Comparison of ENCODE assay signal across 9 cellular contexts in genomic region chr10:103470755-103471653, GRCh38. TPM values are rescaled to one million over a fixed set of nuclear protein-coding genes. Genes with fewer than 3 reads are reported as not detected.
A peak's percentile ranks its signal among the peaks of the same experiment; 100 is the strongest.
DNase-seq lines count a peak whose midpoint lies in the region; ATAC-seq and TF ChIP-seq lines count a peak whose summit lies in the region.
"Had no signal": no experiment of that assay in that cellular context is flagged by ENCODE, and none has a peak within 500 bp of the region (broad histone marks: within the 10 kb centered on the region; RNA-seq: fewer than 3 reads in every experiment).

No MANE protein-coding gene starts in this region.

- H3K9me2 ChIP-seq in OCI-LY1 (ENCODE audit: low read depth, low read length), result no peaks in the 10 kb centered on the region

- H2AFZ ChIP-seq in OCI-LY1 (ENCODE audit: low read length), result no peak overlapping the region

- TF ChIP-seq CTCF in OCI-LY1 (IDR thresholded peaks at IDR 0.05; ENCODE audit: low read length), result no peak
- no peak for TF ChIP-seq CTCF in upper lobe of left lung (IDR thresholded peaks at IDR 0.05)

- H3K27ac Mint-ChIP-seq in activated T-cell treated with anti-CD3 and anti-CD28 coated beads, Interleukin-2, amount 50 U/mL, for 72 hours, result peak overlapping the region; percentile 34
- peak overlapping the region; percentile 64 for H3K27ac Mint-ChIP-seq in memory B cell

- no peaks in the 10 kb centered on the region for H3K36me3 ChIP-seq in OCI-LY1 (ENCODE audit: insufficient read depth, low read length)
- H3K36me3 ChIP-seq in upper lobe of left lung, result no peaks in the 10 kb centered on the region
- H3K36me3 ChIP-seq: neutrophil had no signal

- ATAC-seq in GM18867 (IDR thresholded peaks at IDR 0.05; ENCODE audit: unreplicated experiment) (peak; percentile 70), HG02885 (IDR thresholded peaks at IDR 0.05; ENCODE audit: poor library complexity, unreplicated experiment) (peak; percentile 79), memory B cell (ENCODE audit: low read depth) (peak; percentile 74), upper lobe of left lung (ENCODE audit: low FRiP score in 2 of 2) (peak; percentile 76 to 90)
- ATAC-seq in activated T-cell treated with anti-CD3 and anti-CD28 coated beads, Interleukin-2, amount 50 U/mL, for 72 hours (replicated peaks in 1 of 2), result peak; percentile 92

- no peaks in the 10 kb centered on the region for H4K20me1 ChIP-seq in OCI-LY1 (ENCODE audit: insufficient read depth, low read length)

- H3K79me2 ChIP-seq in OCI-LY1 (ENCODE audit: insufficient read depth, low read length), result no peaks in the 10 kb centered on the region

- DNase-seq in activated T-cell treated with anti-CD3 and anti-CD28 coated beads, Interleukin-2, amount 50 U/mL, for 72 hours, result peak; percentile 68 to 73
- peak; percentile 53 to 65 for DNase-seq in memory B cell (ENCODE audit: low spot score in 2 of 2)
- peak in 1 of 2 donors; percentile 65 for DNase-seq in upper lobe of left lung
- DNase-seq in NCI-H1436 treated with DMSO at 0.1 percent for 48 hours (lab: John Stamatoyannopoulos, UW), result no peak
- DNase-seq in ACHN, result no peak

- H3K36me3 Mint-ChIP-seq in activated T-cell treated with anti-CD3 and anti-CD28 coated beads, Interleukin-2, amount 50 U/mL, for 72 hours (ENCODE audit: insufficient read depth in 2 of 2), result no peaks in the 10 kb centered on the region
- no peaks in the 10 kb centered on the region for H3K36me3 Mint-ChIP-seq in memory B cell

- peaks cover 8% of the 10 kb centered on the region for H3K27me3 Mint-ChIP-seq in activated T-cell treated with anti-CD3 and anti-CD28 coated beads, Interleukin-2, amount 50 U/mL, for 72 hours (ENCODE audit: low read depth)
- no peaks in the 10 kb centered on the region for H3K27me3 Mint-ChIP-seq in memory B cell

- H3K27me3 ChIP-seq in OCI-LY1 (ENCODE audit: insufficient read depth, low read length), result no peaks in the 10 kb centered on the region
- no peaks in the 10 kb centered on the region for H3K27me3 ChIP-seq in upper lobe of left lung

- peak overlapping the region; percentile 55 for H3K4me2 ChIP-seq in OCI-LY1 (ENCODE audit: low read length)

- H3K9me3 Mint-ChIP-seq in activated T-cell treated with anti-CD3 and anti-CD28 coated beads, Interleukin-2, amount 50 U/mL, for 72 hours, result no peaks in the 10 kb centered on the region
- H3K9me3 Mint-ChIP-seq in memory B cell, result peaks cover 2% of the 10 kb centered on the region

- TF ChIP-seq POLR2A in upper lobe of left lung (IDR thresholded peaks at IDR 0.05), result peak in 1 of 4 donors; percentile 20

- no peaks in the 10 kb centered on the region for H3F3A ChIP-seq in OCI-LY1 (ENCODE audit: insufficient read depth, low read length)

- peak overlapping the region; percentile 91 for H3K27ac ChIP-seq in OCI-LY1 (ENCODE audit: low read depth, low read length, poor library complexity, severe bottlenecking)
- H3K27ac ChIP-seq in upper lobe of left lung, result peak overlapping the region; percentile 56 to 77 (median 60)
- H3K27ac ChIP-seq: neutrophil had no signal

- in situ Hi-C loops in ACHN (cut with HindIII; ENCODE audit: low pct_ligation_motif_present, low pct_unique_long_range_greater_than_20kb, low sequenced_read_pairs), result no loop called here

- no peak for TF ChIP-seq EP300 in upper lobe of left lung (IDR thresholded peaks at IDR 0.05)

- H3K4me1 ChIP-seq in OCI-LY1 (ENCODE audit: insufficient read depth, low read length, severe bottlenecking), result peaks cover 46% of the 10 kb centered on the region
- H3K4me1 ChIP-seq in upper lobe of left lung, result peaks cover 0 to 19% (median 10%) of the 10 kb centered on the region in 4 donors

- peak overlapping the region; percentile 55; the same call in 1 of the 2 replicates for H3K9ac ChIP-seq in OCI-LY1 (ENCODE audit: low read length)

- no peaks in the 10 kb centered on the region for H3K9me3 ChIP-seq in OCI-LY1 (ENCODE audit: low read length)
- H3K9me3 ChIP-seq in upper lobe of left lung, result no peaks in the 10 kb centered on the region
- H3K9me3 ChIP-seq: neutrophil had no signal

- 54 to 70% methylated on average over 10 to 14 of the region's 14 CpGs for WGBS in upper lobe of left lung, 2 donors

- peaks cover 34% of the 10 kb centered on the region for H3K4me1 Mint-ChIP-seq in activated T-cell treated with anti-CD3 and anti-CD28 coated beads, Interleukin-2, amount 50 U/mL, for 72 hours (ENCODE audit: low read depth)
- peaks cover 49% of the 10 kb centered on the region for H3K4me1 Mint-ChIP-seq in memory B cell

- peak overlapping the region; percentile 56 to 74 for H3K4me3 Mint-ChIP-seq in activated T-cell treated with anti-CD3 and anti-CD28 coated beads, Interleukin-2, amount 50 U/mL, for 72 hours
- peak overlapping the region; percentile 77 for H3K4me3 Mint-ChIP-seq in memory B cell

- H3K4me3 ChIP-seq in OCI-LY1 (ENCODE audit: low read depth, low read length, poor library complexity, severe bottlenecking), result peak overlapping the region; percentile 40
- no peak overlapping the region for H3K4me3 ChIP-seq in upper lobe of left lung

RNA-seq across cellular contexts. Expression of gene CALHM3, which starts 8.0 kb away (rescaled TPM):
- total RNA-seq in activated T-cell treated with anti-CD3 and anti-CD28 coated beads, Interleukin-2, amount 50 U/mL, for 72 hours, result not detected
- total RNA-seq in upper lobe of left lung, result under 1 TPM in 2 of 6 donors, not detected in 4; 0.30 to 0.79 TPM

RNA-seq across cellular contexts. Expression of gene CALHM1, which starts 12.3 kb away (rescaled TPM):
- total RNA-seq in activated T-cell treated with anti-CD3 and anti-CD28 coated beads, Interleukin-2, amount 50 U/mL, for 72 hours, result not detected
- not detected for total RNA-seq in upper lobe of left lung

RNA-seq across cellular contexts. Expression of gene CALHM2, which starts 18.8 kb away (rescaled TPM):
- total RNA-seq in activated T-cell treated with anti-CD3 and anti-CD28 coated beads, Interleukin-2, amount 50 U/mL, for 72 hours, result 10 to 100 TPM; 11.6 to 18.8 TPM
- total RNA-seq in upper lobe of left lung, result 10 to 100 TPM; 25.6 to 56.8 (median 40.5) TPM

RNA-seq across cellular contexts. Expression of gene NEURL1, which starts 22.5 kb away (rescaled TPM):
- total RNA-seq in activated T-cell treated with anti-CD3 and anti-CD28 coated beads, Interleukin-2, amount 50 U/mL, for 72 hours, result 1 to 10 TPM; 2.5 to 3.5 TPM
- total RNA-seq in upper lobe of left lung, result 1 to 10 TPM in 1 of 6 donors, under 1 TPM in 4, not detected in 1; 0.22 to 1.1 (median 0.80) TPM

Comparison
In these comparisons a context has a peak if more than half of its experiments do, and no peak if none do; other contexts are left out.
1. DNase-seq: peak in activated T-cell treated with anti-CD3 and anti-CD28 coated beads, Interleukin-2, amount 50 U/mL, for 72 hours (2 of 2) and memory B cell (2 of 2); none in NCI-H1436 treated with DMSO at 0.1 percent for 48 hours (single experiment) and ACHN (single experiment).
2. Peak in every context shown above with its lines, with median percentiles within 50 percentile points of each other: ATAC-seq.